In the genomic region with DNA sequence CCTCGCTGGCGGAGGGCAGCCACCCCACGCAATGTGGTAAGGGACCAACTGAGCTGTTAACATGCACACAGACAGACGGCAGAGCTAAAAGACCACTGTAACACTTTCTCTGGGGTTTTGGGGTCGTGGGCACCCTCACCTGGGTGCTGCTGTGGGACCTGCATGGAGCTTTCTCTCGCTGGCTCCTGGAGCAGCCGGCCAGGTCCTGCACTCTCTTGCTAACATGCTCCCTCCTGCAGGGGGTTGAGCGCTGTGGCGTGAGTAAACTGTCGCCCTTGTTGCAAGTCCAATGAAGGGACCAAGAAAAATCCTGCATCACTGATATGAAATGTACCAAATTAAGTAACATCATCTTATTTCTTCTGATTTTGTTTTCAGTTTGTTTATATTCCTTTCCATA, we compare ENCODE assay signal across 15 cellular contexts.
DNase-seq lines count a peak whose midpoint lies in the region; ATAC-seq and TF ChIP-seq lines count a peak whose summit lies in the region.
"Had no signal": no experiment of that assay in that cellular context is flagged by ENCODE, and none has a peak within 500 bp of the region (broad histone marks: within the 10 kb centered on the region; RNA-seq: fewer than 3 reads in every experiment).

No MANE protein-coding gene starts in this region.

- no peak overlapping the region for H3K4me2 ChIP-seq in GM23338
- H3K4me2 ChIP-seq: A549 had no signal

- H3K27me3 Mint-ChIP-seq in GM23338 (ENCODE audit: insufficient read depth, low read depth, poor library complexity): no peaks in the 10 kb centered on the region
- no peaks in the 10 kb centered on the region for H3K27me3 Mint-ChIP-seq in WTC11 (ENCODE audit: low read depth)
- no peaks in the 10 kb centered on the region for H3K27me3 Mint-ChIP-seq in stimulated activated naive B cell treated with anti-CD40 and anti-IgM and Interleukin-4, amounts not matched to agents 10 μg/mL and 1 μg/mL and 100 μg/mL, for 72 hours
- H3K27me3 Mint-ChIP-seq: CD4-positive, alpha-beta T cell had no signal

- no peaks in the 10 kb centered on the region for H3K9me3 Mint-ChIP-seq in GM23338
- H3K9me3 Mint-ChIP-seq in WTC11: no peaks in the 10 kb centered on the region
- H3K9me3 Mint-ChIP-seq in stimulated activated naive B cell treated with anti-CD40 and anti-IgM and Interleukin-4, amounts not matched to agents 10 μg/mL and 1 μg/mL and 100 μg/mL, for 72 hours: no peaks in the 10 kb centered on the region
- H3K9me3 Mint-ChIP-seq: CD4-positive, alpha-beta T cell had no signal

- POLR2A ChIA-PET in WTC11 (lab: Charles Lee): no interaction called here

- ATAC-seq in GM23338: peak; percentile 56
- ATAC-seq in WTC11: no peak
- ATAC-seq in left lobe of liver: peak; percentile 35
- ATAC-seq in stimulated activated naive B cell treated with anti-CD40 and anti-IgM and Interleukin-4, amounts not matched to agents 10 μg/mL and 1 μg/mL and 100 μg/mL, for 72 hours (replicated peaks): no peak
- no peak for ATAC-seq in GM21515 (IDR thresholded peaks at IDR 0.05; ENCODE audit: unreplicated experiment)

- no peaks in the 10 kb centered on the region for H3K79me2 ChIP-seq in GM23338 (replicated peaks; ENCODE audit: insufficient read depth)

- no peaks in the 10 kb centered on the region for H4K20me1 ChIP-seq in GM23338 (replicated peaks; ENCODE audit: insufficient read depth)

- intact Hi-C loops in cardiac septum (cut with DNase I): loop anchor here (5.0 kb wide), 1 partner anchor 859 kb away; no protein-coding TSS in a partner anchor

- H3K36me3 Mint-ChIP-seq in GM23338 (ENCODE audit: low read depth): peaks cover 8% of the 10 kb centered on the region
- peaks cover 10% of the 10 kb centered on the region for H3K36me3 Mint-ChIP-seq in WTC11
- H3K36me3 Mint-ChIP-seq in stimulated activated naive B cell treated with anti-CD40 and anti-IgM and Interleukin-4, amounts not matched to agents 10 μg/mL and 1 μg/mL and 100 μg/mL, for 72 hours: peaks cover 13 to 17% of the 10 kb centered on the region in 2 donors

- no peak overlapping the region for H2AFZ ChIP-seq in GM23338

- no peak overlapping the region for H3K27ac ChIP-seq in GM23338 (ENCODE audit: low read depth)
- H3K27ac ChIP-seq: 22Rv1, A549, C4-2B had no signal

- peaks cover 4% of the 10 kb centered on the region; the same call in 1 of the 2 replicates for H3K4me1 ChIP-seq in GM23338 (ENCODE audit: insufficient read depth)
- H3K4me1 ChIP-seq: A549, Caco-2 had no signal

- no peaks in the 10 kb centered on the region for H3K9me2 ChIP-seq in GM23338 (ENCODE audit: insufficient read depth)

- TF ChIP-seq CTCF in GM23338 (conservative IDR thresholded peaks at IDR 0.05; ENCODE audit: low read depth in 2 of 2) (no peak), WTC11 (IDR thresholded peaks at IDR 0.05) (no peak)

- H3K4me1 Mint-ChIP-seq in GM23338 (peaks cover 2% of the 10 kb centered on the region; the same call in 2 of the 3 replicates), WTC11 (peaks cover 2% of the 10 kb centered on the region; the same call in 1 of the 2 replicates)
- peaks cover 9 to 27% of the 10 kb centered on the region in 2 donors for H3K4me1 Mint-ChIP-seq in stimulated activated naive B cell treated with anti-CD40 and anti-IgM and Interleukin-4, amounts not matched to agents 10 μg/mL and 1 μg/mL and 100 μg/mL, for 72 hours

- no peak overlapping the region for H3K4me3 Mint-ChIP-seq in GM23338
- no peak overlapping the region for H3K4me3 Mint-ChIP-seq in WTC11
- no peak overlapping the region for H3K4me3 Mint-ChIP-seq in stimulated activated naive B cell treated with anti-CD40 and anti-IgM and Interleukin-4, amounts not matched to agents 10 μg/mL and 1 μg/mL and 100 μg/mL, for 72 hours
- H3K4me3 Mint-ChIP-seq: CD4-positive, alpha-beta T cell had no signal

- H3F3A ChIP-seq in GM23338 (replicated peaks; ENCODE audit: low read depth): no peaks in the 10 kb centered on the region

- H3K27me3 ChIP-seq in GM23338 (ENCODE audit: insufficient read depth): no peaks in the 10 kb centered on the region

- no peak overlapping the region for H3K27ac Mint-ChIP-seq in GM23338
- H3K27ac Mint-ChIP-seq in WTC11: peak overlapping the region; percentile 71
- H3K27ac Mint-ChIP-seq in stimulated activated naive B cell treated with anti-CD40 and anti-IgM and Interleukin-4, amounts not matched to agents 10 μg/mL and 1 μg/mL and 100 μg/mL, for 72 hours: peak overlapping the region; percentile 70
- H3K27ac Mint-ChIP-seq: CD4-positive, alpha-beta T cell had no signal

- H3K4me3 ChIP-seq in GM23338: no peak overlapping the region
- H3K4me3 ChIP-seq: A549 had no signal

- CTCF ChIA-PET in WTC11 (lab: Charles Lee): interaction anchor here (1.4 to 1.8 kb wide), 4 partner anchors 8 to 993 kb away, joined by 3 to 8 read pairs (median 6); partner anchors contain the start of gene COMTD1

- no peaks in the 10 kb centered on the region for H3K36me3 ChIP-seq in GM23338 (ENCODE audit: insufficient read depth)

- DNase-seq in GM23338 (ENCODE audit: low spot score) (no peak), WTC11 (ENCODE audit: low spot score) (no peak), left lobe of liver (ENCODE audit: low spot score) (no peak), cardiac septum (ENCODE audit: low spot score) (no peak)
- no peak for DNase-seq in stimulated activated naive B cell treated with anti-CD40 and anti-IgM and Interleukin-4, amounts not matched to agents 10 μg/mL and 1 μg/mL and 100 μg/mL, for 72 hours
- no peak for DNase-seq in stimulated activated CD8-positive, alpha-beta memory T cell treated with anti-CD3 and anti-CD28 coated beads, Interleukin-4, amount 100 ng/mL, for 48 hours
- DNase-seq: AML-193; Caco-2; CD4-positive, alpha-beta T cell; GOT3; H7 had no signal

TF ChIP-seq in GM23338, 12 proteins besides CTCF, POLR2A, EP300 and RAD21 (continues in another document):
- TF ChIP-seq, protein P1, sequence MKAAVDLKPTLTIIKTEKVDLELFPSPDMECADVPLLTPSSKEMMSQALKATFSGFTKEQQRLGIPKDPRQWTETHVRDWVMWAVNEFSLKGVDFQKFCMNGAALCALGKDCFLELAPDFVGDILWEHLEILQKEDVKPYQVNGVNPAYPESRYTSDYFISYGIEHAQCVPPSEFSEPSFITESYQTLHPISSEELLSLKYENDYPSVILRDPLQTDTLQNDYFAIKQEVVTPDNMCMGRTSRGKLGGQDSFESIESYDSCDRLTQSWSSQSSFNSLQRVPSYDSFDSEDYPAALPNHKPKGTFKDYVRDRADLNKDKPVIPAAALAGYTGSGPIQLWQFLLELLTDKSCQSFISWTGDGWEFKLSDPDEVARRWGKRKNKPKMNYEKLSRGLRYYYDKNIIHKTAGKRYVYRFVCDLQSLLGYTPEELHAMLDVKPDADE (IDR thresholded peaks at IDR 0.05): no peak
- TF ChIP-seq NANOG (IDR thresholded peaks at IDR 0.05; ENCODE audit: borderline replicate concordance): no peak
- no peak for TF ChIP-seq ZNF114 (CRISPR knock-in tag; IDR thresholded peaks at IDR 0.05)

TF ChIP-seq in WTC11, 78 proteins besides CTCF, POLR2A, EP300 and RAD21 (continues in another document):
- TF ChIP-seq ATF1 (CRISPR knock-in tag; IDR thresholded peaks at IDR 0.05): no peak
- no peak for TF ChIP-seq ELF4 (CRISPR knock-in tag; IDR thresholded peaks at IDR 0.05; ENCODE audit: low read depth)
- TF ChIP-seq E2F1 (CRISPR knock-in tag; IDR thresholded peaks at IDR 0.05): no peak
- TF ChIP-seq, protein P2, sequence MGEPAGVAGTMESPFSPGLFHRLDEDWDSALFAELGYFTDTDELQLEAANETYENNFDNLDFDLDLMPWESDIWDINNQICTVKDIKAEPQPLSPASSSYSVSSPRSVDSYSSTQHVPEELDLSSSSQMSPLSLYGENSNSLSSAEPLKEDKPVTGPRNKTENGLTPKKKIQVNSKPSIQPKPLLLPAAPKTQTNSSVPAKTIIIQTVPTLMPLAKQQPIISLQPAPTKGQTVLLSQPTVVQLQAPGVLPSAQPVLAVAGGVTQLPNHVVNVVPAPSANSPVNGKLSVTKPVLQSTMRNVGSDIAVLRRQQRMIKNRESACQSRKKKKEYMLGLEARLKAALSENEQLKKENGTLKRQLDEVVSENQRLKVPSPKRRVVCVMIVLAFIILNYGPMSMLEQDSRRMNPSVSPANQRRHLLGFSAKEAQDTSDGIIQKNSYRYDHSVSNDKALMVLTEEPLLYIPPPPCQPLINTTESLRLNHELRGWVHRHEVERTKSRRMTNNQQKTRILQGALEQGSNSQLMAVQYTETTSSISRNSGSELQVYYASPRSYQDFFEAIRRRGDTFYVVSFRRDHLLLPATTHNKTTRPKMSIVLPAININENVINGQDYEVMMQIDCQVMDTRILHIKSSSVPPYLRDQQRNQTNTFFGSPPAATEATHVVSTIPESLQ (CRISPR knock-in tag; IDR thresholded peaks at IDR 0.05): no peak
- TF ChIP-seq CBFB (CRISPR knock-in tag; IDR thresholded peaks at IDR 0.05; ENCODE audit: low read depth): no peak
- TF ChIP-seq TCF7 (CRISPR knock-in tag; IDR thresholded peaks at IDR 0.05; ENCODE audit: low read depth): no peak
- TF ChIP-seq NR1H2 (CRISPR knock-in tag; IDR thresholded peaks at IDR 0.05): no peak
- no peak for TF ChIP-seq PRRX2 (CRISPR knock-in tag; IDR thresholded peaks at IDR 0.05)

Comparison
In these comparisons a context has a peak if more than half of its experiments do, and no peak if none do; other contexts are left out.
1. ATAC-seq: peak in GM23338 (single experiment) and left lobe of liver (single experiment); none in WTC11 (single experiment), stimulated activated naive B cell treated with anti-CD40 and anti-IgM and Interleukin-4, amounts not matched to agents 10 μg/mL and 1 μg/mL and 100 μg/mL, for 72 hours (0 of 2) and GM21515 (single experiment).